In genomic region chr15:64130159-64130558, GRCh38 we compare ENCODE assay signal across 36 cellular contexts.
"Had no signal": no experiment of that assay in that cellular context is flagged by ENCODE, and none has a peak within 500 bp of the region (broad histone marks: within the 10 kb centered on the region; RNA-seq: fewer than 3 reads in every experiment).

No MANE protein-coding gene starts in this region.

- H3K4me3 Mint-ChIP-seq: activated B cell treated with CpG ODN at 0.5 μM for 24 hours; activated CD4-positive, alpha-beta memory T cell treated with anti-CD3 and anti-CD28 coated beads for 36 hours; activated CD4-positive, alpha-beta T cell treated with anti-CD3 and anti-CD28 coated beads, Interleukin-2, amount 10 ng/mL, durations not matched to agents 24 days and 14 days; activated CD8-positive, alpha-beta T cell treated with anti-CD3 and anti-CD28 coated beads for 36 hours; activated naive CD4-positive, alpha-beta T cell treated with anti-CD3 and anti-CD28 coated beads for 36 hours; activated naive CD8-positive, alpha-beta T cell treated with anti-CD3 and anti-CD28 coated beads for 36 hours; activated T-cell treated with anti-CD3 and anti-CD28 coated beads, Interleukin-2, amount 50 U/mL, for 4 hours; activated T-cell treated with anti-CD3 and anti-CD28 coated beads, Interleukin-2, amount 50 U/mL, for 72 hours; activated T-helper 1 cell treated with anti-CD3 and anti-CD28 coated beads, Interleukin-12 subunit alpha, Interleukin-12 subunit beta, Interleukin-2, Interleukin-4 antibody, amounts not matched to agents 30 ng/mL and 10 ng/mL and 1 ng/mL, durations not matched to agents 14 hours and 24 hours and 36 hours; activated T-helper 17 cell treated with anti-CD3 and anti-CD28 coated beads, Interleukin-2, amount 50 U/mL, for 72 hours; T-helper 1 cell treated with Interleukin-12 subunit alpha and Interleukin-12 subunit beta and Interleukin-4 antibody, amounts not matched to agents 30 μg/mL and 1 μg/mL, for 36 hours; T-helper 2 cell treated with Interferon-gamma antibody and Interleukin-4, amounts not matched to agents 5 μg/mL and 100 μg/mL, for 36 hours had no signal

- H3K4me1 ChIP-seq: body of pancreas, breast epithelium had no signal

- DNase-seq: activated B cell treated with CpG ODN at 0.5 μM for 24 hours; activated CD4-positive, alpha-beta memory T cell treated with anti-CD3 and anti-CD28 coated beads for 36 hours; activated CD4-positive, alpha-beta T cell treated with anti-CD3 and anti-CD28 coated beads for 4 hours; activated CD4-positive, alpha-beta T cell treated with anti-CD3 and anti-CD28 coated beads, Interleukin-2, amount 10 ng/mL, durations not matched to agents 24 days and 14 days; activated CD4-positive, alpha-beta T cell treated with anti-CD3 and anti-CD28 coated beads, Interleukin-2, amount 50 U/mL, for 1 hour; activated CD4-positive, alpha-beta T cell treated with anti-CD3 and anti-CD28 coated beads, Interleukin-2, amount 50 U/mL, for 4 hours; activated CD4-positive, CD25-positive, alpha-beta regulatory T cell treated with anti-CD3 and anti-CD28 coated beads, Interleukin-2, amount 50 U/mL, for 72 hours; activated CD8-positive, alpha-beta memory T cell treated with anti-CD3 and anti-CD28 coated beads, Interleukin-2, amount 50 U/mL, for 4 hours; activated CD8-positive, alpha-beta T cell treated with anti-CD3 and anti-CD28 coated beads for 36 hours; activated effector memory CD4-positive, alpha-beta T cell treated with anti-CD3 and anti-CD28 coated beads, Interleukin-2, amount 50 U/mL, for 16 hours; activated gamma-delta T cell treated with Interleukin-2 at 50 U/mL for 16 hours; activated naive CD4-positive, alpha-beta T cell; activated naive CD4-positive, alpha-beta T cell treated with anti-CD3 and anti-CD28 coated beads for 36 hours; activated naive CD4-positive, alpha-beta T cell treated with anti-CD3 and anti-CD28 coated beads, Interleukin-2, amount 50 U/mL, for 16 hours; activated naive CD8-positive, alpha-beta T cell treated with anti-CD3 and anti-CD28 coated beads for 36 hours; activated T-cell treated with anti-CD3 and anti-CD28 coated beads for 4 hours; activated T-cell treated with anti-CD3 and anti-CD28 coated beads, Interleukin-2, amount 50 U/mL, for 1 hour; activated T-cell treated with anti-CD3 and anti-CD28 coated beads, Interleukin-2, amount 50 U/mL, for 4 hours; activated T-cell treated with anti-CD3 and anti-CD28 coated beads, Interleukin-2, amount 50 U/mL, for 72 hours; adrenal gland; amniotic stem cell; aorta; body of pancreas; brain microvascular endothelial cell; central memory CD4-positive, alpha-beta T cell; SW 1271; T-helper 1 cell; T-helper 2 cell; T-helper 9 cell had no signal

- H3K9me3 Mint-ChIP-seq: activated B cell treated with CpG ODN at 0.5 μM for 24 hours; activated CD4-positive, alpha-beta memory T cell treated with anti-CD3 and anti-CD28 coated beads for 36 hours; activated CD4-positive, alpha-beta T cell treated with anti-CD3 and anti-CD28 coated beads, Interleukin-2, amount 10 ng/mL, durations not matched to agents 24 days and 14 days; activated CD8-positive, alpha-beta T cell treated with anti-CD3 and anti-CD28 coated beads for 36 hours; activated naive CD4-positive, alpha-beta T cell treated with anti-CD3 and anti-CD28 coated beads for 36 hours; activated naive CD4-positive, alpha-beta T cell treated with anti-CD3 and anti-CD28 coated beads, Interleukin-2, amount 50 U/mL, for 72 hours; activated naive CD8-positive, alpha-beta T cell treated with anti-CD3 and anti-CD28 coated beads for 36 hours; activated T-cell treated with anti-CD3 and anti-CD28 coated beads, Interleukin-2, amount 50 U/mL, for 4 hours; activated T-cell treated with anti-CD3 and anti-CD28 coated beads, Interleukin-2, amount 50 U/mL, for 72 hours; activated T-helper 1 cell treated with anti-CD3 and anti-CD28 coated beads, Interleukin-12 subunit alpha, Interleukin-12 subunit beta, Interleukin-2, Interleukin-4 antibody, amounts not matched to agents 30 ng/mL and 10 ng/mL and 1 ng/mL, durations not matched to agents 14 hours and 24 hours and 36 hours; activated T-helper 17 cell treated with anti-CD3 and anti-CD28 coated beads, Interleukin-2, amount 50 U/mL, for 72 hours; T-helper 1 cell treated with Interleukin-12 subunit alpha and Interleukin-12 subunit beta and Interleukin-4 antibody, amounts not matched to agents 30 μg/mL and 1 μg/mL, for 36 hours; T-helper 2 cell treated with Interferon-gamma antibody and Interleukin-4, amounts not matched to agents 5 μg/mL and 100 μg/mL, for 36 hours had no signal

- H3K27ac ChIP-seq: adrenal gland, body of pancreas, brain microvascular endothelial cell, breast epithelium, VCaP had no signal

- H3K9me3 ChIP-seq: adrenal gland, body of pancreas, breast epithelium had no signal

- H3K27me3 Mint-ChIP-seq: activated B cell treated with CpG ODN at 0.5 μM for 24 hours; activated CD4-positive, alpha-beta memory T cell treated with anti-CD3 and anti-CD28 coated beads for 36 hours; activated CD4-positive, alpha-beta T cell treated with anti-CD3 and anti-CD28 coated beads, Interleukin-2, amount 10 ng/mL, durations not matched to agents 24 days and 14 days; activated CD8-positive, alpha-beta T cell treated with anti-CD3 and anti-CD28 coated beads for 36 hours; activated naive CD8-positive, alpha-beta T cell treated with anti-CD3 and anti-CD28 coated beads for 36 hours; activated T-helper 17 cell treated with anti-CD3 and anti-CD28 coated beads, Interleukin-2, amount 50 U/mL, for 72 hours had no signal

- H3K4me3 ChIP-seq: adrenal gland, body of pancreas, breast epithelium had no signal

- H3K27me3 ChIP-seq: adrenal gland, body of pancreas, brain microvascular endothelial cell, breast epithelium had no signal

- H3K27ac Mint-ChIP-seq: activated B cell treated with CpG ODN at 0.5 μM for 24 hours; activated CD4-positive, alpha-beta memory T cell treated with anti-CD3 and anti-CD28 coated beads for 36 hours; activated CD4-positive, alpha-beta T cell treated with anti-CD3 and anti-CD28 coated beads, Interleukin-2, amount 10 ng/mL, durations not matched to agents 24 days and 14 days; activated CD8-positive, alpha-beta T cell treated with anti-CD3 and anti-CD28 coated beads for 36 hours; activated naive CD4-positive, alpha-beta T cell treated with anti-CD3 and anti-CD28 coated beads for 36 hours; activated naive CD4-positive, alpha-beta T cell treated with anti-CD3 and anti-CD28 coated beads, Interleukin-2, amount 50 U/mL, for 72 hours; activated naive CD8-positive, alpha-beta T cell treated with anti-CD3 and anti-CD28 coated beads for 36 hours; activated T-cell treated with anti-CD3 and anti-CD28 coated beads, Interleukin-2, amount 50 U/mL, for 72 hours; activated T-helper 1 cell treated with anti-CD3 and anti-CD28 coated beads, Interleukin-12 subunit alpha, Interleukin-12 subunit beta, Interleukin-2, Interleukin-4 antibody, amounts not matched to agents 30 ng/mL and 10 ng/mL and 1 ng/mL, durations not matched to agents 14 hours and 24 hours and 36 hours; activated T-helper 17 cell treated with anti-CD3 and anti-CD28 coated beads, Interleukin-2, amount 50 U/mL, for 72 hours; T-helper 1 cell treated with Interleukin-12 subunit alpha and Interleukin-12 subunit beta and Interleukin-4 antibody, amounts not matched to agents 30 μg/mL and 1 μg/mL, for 36 hours; T-helper 2 cell treated with Interferon-gamma antibody and Interleukin-4, amounts not matched to agents 5 μg/mL and 100 μg/mL, for 36 hours had no signal

- H3K4me1 Mint-ChIP-seq: activated B cell treated with CpG ODN at 0.5 μM for 24 hours; activated naive CD8-positive, alpha-beta T cell treated with anti-CD3 and anti-CD28 coated beads for 36 hours; activated T-helper 17 cell treated with anti-CD3 and anti-CD28 coated beads, Interleukin-2, amount 50 U/mL, for 72 hours had no signal
